Comparison of ENCODE assay signal across 16 cellular contexts in genomic region chr5:171624396-171624795, GRCh38.
"Had no signal": no experiment of that assay in that cellular context is flagged by ENCODE, and none has a peak within 500 bp of the region (broad histone marks: within the 10 kb centered on the region; RNA-seq: fewer than 3 reads in every experiment).

No MANE protein-coding gene starts in this region.

- H3K4me3 ChIP-seq: hepatocyte, right atrium auricular region, transverse colon had no signal

- DNase-seq: activated CD4-positive, alpha-beta memory T cell treated with anti-CD3 and anti-CD28 coated beads for 36 hours; activated CD4-positive, alpha-beta T cell treated with anti-CD3 and anti-CD28 coated beads for 4 hours; activated CD8-positive, alpha-beta memory T cell treated with anti-CD3 and anti-CD28 coated beads, Interleukin-2, amount 10 ng/mL, durations not matched to agents 7 days and 5 days; activated naive CD8-positive, alpha-beta T cell treated with anti-CD3 and anti-CD28 coated beads for 36 hours; amygdala; dermis blood vessel endothelial cell; effector memory CD8-positive, alpha-beta T cell; mammary epithelial cell; midbrain; occipital lobe; stimulated activated CD4-positive, alpha-beta T cell treated with anti-CD3 and anti-CD28 coated beads, Interleukin-2, amount 100 ng/mL, for 24 hours; stimulated activated naive CD8-positive, alpha-beta T cell treated with anti-CD3 and anti-CD28 coated beads, Interleukin-15, Interleukin-2, amounts not matched to agents 100 U/mL and 50 U/mL, for 24 hours; transverse colon had no signal

- H3K27ac Mint-ChIP-seq: activated CD4-positive, alpha-beta memory T cell treated with anti-CD3 and anti-CD28 coated beads for 36 hours; activated CD8-positive, alpha-beta memory T cell treated with anti-CD3 and anti-CD28 coated beads, Interleukin-2, amount 10 ng/mL, durations not matched to agents 7 days and 5 days; activated naive CD8-positive, alpha-beta T cell treated with anti-CD3 and anti-CD28 coated beads for 36 hours; effector memory CD8-positive, alpha-beta T cell; nephron progenitor cell had no signal

- H3K4me1 Mint-ChIP-seq: activated CD8-positive, alpha-beta memory T cell treated with anti-CD3 and anti-CD28 coated beads, Interleukin-2, amount 10 ng/mL, durations not matched to agents 7 days and 5 days; activated naive CD8-positive, alpha-beta T cell treated with anti-CD3 and anti-CD28 coated beads for 36 hours had no signal

- H3K36me3 ChIP-seq: right atrium auricular region, transverse colon had no signal

- ATAC-seq: activated CD8-positive, alpha-beta memory T cell treated with anti-CD3 and anti-CD28 coated beads, Interleukin-2, amount 10 ng/mL, durations not matched to agents 7 days and 5 days; effector memory CD8-positive, alpha-beta T cell; stimulated activated naive CD8-positive, alpha-beta T cell treated with anti-CD3 and anti-CD28 coated beads, Interleukin-15, Interleukin-2, amounts not matched to agents 100 U/mL and 50 U/mL, for 24 hours had no signal

- H3K36me3 Mint-ChIP-seq: activated CD4-positive, alpha-beta memory T cell treated with anti-CD3 and anti-CD28 coated beads for 36 hours; activated CD8-positive, alpha-beta memory T cell treated with anti-CD3 and anti-CD28 coated beads, Interleukin-2, amount 10 ng/mL, durations not matched to agents 7 days and 5 days; activated naive CD8-positive, alpha-beta T cell treated with anti-CD3 and anti-CD28 coated beads for 36 hours had no signal

- H3K79me2 ChIP-seq: hepatocyte had no signal

- H3K4me3 Mint-ChIP-seq: activated CD4-positive, alpha-beta memory T cell treated with anti-CD3 and anti-CD28 coated beads for 36 hours; activated CD8-positive, alpha-beta memory T cell treated with anti-CD3 and anti-CD28 coated beads, Interleukin-2, amount 10 ng/mL, durations not matched to agents 7 days and 5 days; activated naive CD8-positive, alpha-beta T cell treated with anti-CD3 and anti-CD28 coated beads for 36 hours; effector memory CD8-positive, alpha-beta T cell; nephron progenitor cell had no signal

- H3K27me3 ChIP-seq: right atrium auricular region had no signal

- H3K27ac ChIP-seq: right atrium auricular region, transverse colon had no signal

- H3K9me3 Mint-ChIP-seq: activated CD4-positive, alpha-beta memory T cell treated with anti-CD3 and anti-CD28 coated beads for 36 hours; activated naive CD8-positive, alpha-beta T cell treated with anti-CD3 and anti-CD28 coated beads for 36 hours; effector memory CD8-positive, alpha-beta T cell had no signal

- H3K9me3 ChIP-seq: right atrium auricular region, transverse colon had no signal
